ENCODE assay signal across 20 cellular contexts in the genomic region with DNA sequence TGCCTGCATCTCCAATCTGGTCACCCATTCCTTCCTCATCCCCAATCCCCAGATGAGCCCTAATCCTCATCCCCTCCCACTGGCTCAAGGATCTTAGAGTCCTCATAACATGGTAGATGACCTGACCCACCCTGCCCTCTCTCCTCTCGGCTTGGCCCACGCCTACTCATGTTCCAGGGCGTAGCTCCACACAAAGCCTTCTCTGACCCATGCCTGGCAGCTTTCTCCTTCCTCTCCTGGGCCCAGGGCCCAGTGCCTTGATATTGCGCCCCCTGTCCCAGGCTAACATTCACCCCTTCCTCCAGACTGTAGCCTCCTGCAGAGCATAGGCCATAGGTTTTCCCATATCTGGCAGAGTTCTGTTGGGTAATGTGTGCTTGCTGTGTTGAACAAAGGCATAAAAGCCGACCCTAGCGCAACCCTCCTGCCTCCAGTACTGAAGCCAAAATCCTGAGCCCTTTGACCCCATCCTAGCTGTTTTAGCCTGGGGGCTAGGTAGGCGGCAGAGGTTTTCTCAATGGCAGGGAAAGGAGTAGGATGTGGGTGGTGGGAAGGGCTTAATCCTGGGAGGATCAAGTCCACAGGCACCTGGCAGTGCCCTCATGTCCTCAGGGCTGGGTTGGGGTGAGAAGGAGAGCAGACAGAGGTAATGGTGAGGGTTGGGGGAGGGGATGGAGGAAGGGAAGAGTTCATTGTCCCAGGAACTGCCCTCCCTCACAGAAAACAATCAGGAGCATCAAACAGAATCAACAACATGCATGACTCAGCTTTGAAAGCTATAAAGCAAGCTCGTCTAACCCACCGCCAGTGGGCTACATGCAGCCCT. TPM values are rescaled to one million over a fixed set of nuclear protein-coding genes. Genes with fewer than 3 reads are reported as not detected.
DNase-seq lines count a peak whose midpoint lies in the region; ATAC-seq, FAIRE-seq and TF ChIP-seq lines count a peak whose summit lies in the region.
"Had no signal": no experiment of that assay in that cellular context is flagged by ENCODE, and none has a peak within 500 bp of the region (broad histone marks: within the 10 kb centered on the region; RNA-seq: fewer than 3 reads in every experiment).

No MANE protein-coding gene starts in this region.

- H3K9me3 ChIP-seq in endodermal cell (ENCODE audit: control insufficient read depth, low read length) = no peaks in the 10 kb centered on the region
- no peaks in the 10 kb centered on the region for H3K9me3 ChIP-seq in smooth muscle cell (replicated peaks; ENCODE audit: low read depth)
- H3K9me3 ChIP-seq: ovary, spleen, stomach had no signal

- in situ Hi-C loops in Caki2 (cut with HindIII; ENCODE audit: low pct_unique_long_range_greater_than_20kb, low sequenced_read_pairs) = no loop called here

- H3K27ac Mint-ChIP-seq in HFFc6 (peak overlapping the region; percentile 16; the same call in 1 of the 2 replicates), endodermal cell (peak overlapping the region; percentile 92), nephron progenitor cell (peak overlapping the region; percentile 66)
- H3K27ac Mint-ChIP-seq: T-helper 1 cell treated with Interleukin-12 subunit alpha and Interleukin-12 subunit beta and Interleukin-4 antibody, amounts not matched to agents 30 μg/mL and 1 μg/mL, for 36 hours had no signal

- peaks cover 34% of the 10 kb centered on the region for H3K4me1 Mint-ChIP-seq in HFFc6 (ENCODE audit: low read depth)
- peaks cover 24% of the 10 kb centered on the region for H3K4me1 Mint-ChIP-seq in endodermal cell
- H3K4me1 Mint-ChIP-seq in nephron progenitor cell = peaks cover 39% of the 10 kb centered on the region

- H2AFZ ChIP-seq in smooth muscle cell (ENCODE audit: low read depth) = no peak overlapping the region

- H3K27me3 Mint-ChIP-seq in HFFc6 (ENCODE audit: insufficient read depth) (peaks cover 9% of the 10 kb centered on the region), endodermal cell (ENCODE audit: insufficient read depth) (no peaks in the 10 kb centered on the region), nephron progenitor cell (ENCODE audit: low read depth, poor library complexity) (no peaks in the 10 kb centered on the region)

- H3K36me3 Mint-ChIP-seq in HFFc6 (ENCODE audit: low read depth) = peaks cover 48% of the 10 kb centered on the region
- peaks cover 49% of the 10 kb centered on the region for H3K36me3 Mint-ChIP-seq in endodermal cell (ENCODE audit: low read depth)
- H3K36me3 Mint-ChIP-seq in nephron progenitor cell (ENCODE audit: low read depth) = peaks cover 30% of the 10 kb centered on the region

- H3K4me3 Mint-ChIP-seq in HFFc6 (no peak overlapping the region), endodermal cell (peak overlapping the region; percentile 12), nephron progenitor cell (no peak overlapping the region)
- H3K4me3 Mint-ChIP-seq: brain; T-helper 1 cell treated with Interleukin-12 subunit alpha and Interleukin-12 subunit beta and Interleukin-4 antibody, amounts not matched to agents 30 μg/mL and 1 μg/mL, for 36 hours had no signal

- peaks cover 51% of the 10 kb centered on the region for H4K20me1 ChIP-seq in smooth muscle cell (ENCODE audit: low read depth)

- H3K4me3 ChIP-seq in endodermal cell (ENCODE audit: low read length) = no peak overlapping the region
- no peak overlapping the region for H3K4me3 ChIP-seq in smooth muscle cell
- H3K4me3 ChIP-seq: ovary, spleen, stomach had no signal

- H3K27me3 ChIP-seq in endodermal cell (ENCODE audit: control insufficient read depth, insufficient read depth, low read length, poor library complexity, severe bottlenecking) (no peaks in the 10 kb centered on the region), smooth muscle cell (ENCODE audit: low read depth) (no peaks in the 10 kb centered on the region)
- H3K27me3 ChIP-seq: ovary, spleen, stomach had no signal

- H3K9ac ChIP-seq in endodermal cell (ENCODE audit: extremely low read depth, low read length, poor library complexity, severe bottlenecking) (peak overlapping the region; percentile 5), smooth muscle cell (ENCODE audit: low read depth) (no peak overlapping the region)

- no peak for TF ChIP-seq POLR2A in H54 (IDR thresholded peaks at IDR 0.05; ENCODE audit: low read depth, low read length)

- H3K4me1 ChIP-seq in endodermal cell (ENCODE audit: control insufficient read depth, insufficient read depth, low read length) (peaks cover 8% of the 10 kb centered on the region), smooth muscle cell (ENCODE audit: low read depth) (peaks cover 12% of the 10 kb centered on the region)
- H3K4me1 ChIP-seq: spleen had no signal

- H3K9me3 Mint-ChIP-seq in HFFc6 (no peaks in the 10 kb centered on the region), endodermal cell (no peaks in the 10 kb centered on the region), nephron progenitor cell (no peaks in the 10 kb centered on the region)
- H3K9me3 Mint-ChIP-seq: T-helper 1 cell treated with Interleukin-12 subunit alpha and Interleukin-12 subunit beta and Interleukin-4 antibody, amounts not matched to agents 30 μg/mL and 1 μg/mL, for 36 hours had no signal

- DNase-seq in Caki2 (ENCODE audit: low read depth) (peak; percentile 30), HFFc6 (no peak), endodermal cell (peak; percentile 82), nephron progenitor cell (no peak), H54 (ENCODE audit: insufficient read length, low spot score) (no peak), smooth muscle cell (lab: John Stamatoyannopoulos, UW; ENCODE audit: unreplicated experiment) (no peak)
- DNase-seq: activated naive CD4-positive, alpha-beta T cell treated with anti-CD3 and anti-CD28 coated beads, Interleukin-2, amount 50 U/mL, for 16 hours; C1 segment of cervical spinal cord; DND-41; KBM-7; midbrain; NCI-H82; spleen; stomach had no signal

- H3F3A ChIP-seq in smooth muscle cell (ENCODE audit: low read depth) = no peaks in the 10 kb centered on the region

- no peaks in the 10 kb centered on the region for H3K79me2 ChIP-seq in smooth muscle cell (ENCODE audit: low read depth)

- H3K4me2 ChIP-seq in smooth muscle cell = no peak overlapping the region

- peak; percentile 9; the same call in 1 of the 2 replicates for TF ChIP-seq CTCF in HFFc6 (IDR thresholded peaks at IDR 0.05)
- no peak for TF ChIP-seq CTCF in endodermal cell (conservative IDR thresholded peaks at IDR 0.05)
- no peak for TF ChIP-seq CTCF in nephron progenitor cell (IDR thresholded peaks at IDR 0.05)
- TF ChIP-seq CTCF in smooth muscle cell (IDR thresholded peaks at IDR 0.05; ENCODE audit: borderline replicate concordance, insufficient read depth, poor library complexity, severe bottlenecking) = no peak

- no peak overlapping the region for H3K27ac ChIP-seq in endodermal cell (ENCODE audit: low read depth, low read length)
- H3K27ac ChIP-seq in smooth muscle cell (ENCODE audit: low read depth) = no peak overlapping the region
- H3K27ac ChIP-seq: ovary, spleen, stomach had no signal

- H3K36me3 ChIP-seq in endodermal cell (ENCODE audit: control insufficient read depth, insufficient read depth, low read length) = peaks cover 28% of the 10 kb centered on the region
- no peaks in the 10 kb centered on the region for H3K36me3 ChIP-seq in smooth muscle cell (ENCODE audit: low read depth)
- H3K36me3 ChIP-seq: ovary had no signal

- no peak for ATAC-seq in GM21786 (IDR thresholded peaks at IDR 0.05; ENCODE audit: unreplicated experiment)
- ATAC-seq in HG03469 (IDR thresholded peaks at IDR 0.05; ENCODE audit: unreplicated experiment) = no peak
- ATAC-seq: activated CD4-positive, CD25-positive, alpha-beta regulatory T cell treated with anti-CD3 and anti-CD28 coated beads, Interleukin-2, amount 50 U/mL, for 24 hours had no signal

- whole genome bisulfite sequencing in endodermal cell (ENCODE audit: insufficient coverage in 1 of 2, insufficient read length in 1 of 2), 2 experiments = 71 to 89% methylated on average over 4 to 9 of the region's 9 CpGs
- 76% methylated on average over 9 of the region's 9 CpGs for WGBS in smooth muscle cell (ENCODE audit: low lambda C conversion rate)

- no peak for FAIRE-seq in H54 (lab: Jason Lieb, UNC)

RNA-seq across cellular contexts. Expression of gene MESD, which starts 35.5 kb away (rescaled TPM):
- total RNA-seq in Caki2 (2014; rRNA removed; shearing (Covaris generic); ENCODE audit: low replicate concordance) = 16.6 and 18.5 TPM in 2 replicates
- 10 to 100 TPM; 31.8 to 42.1 (median 38.3) TPM for total RNA-seq in HFFc6 (2021; fragmentation: NEBNext Ultra II Directional; extraction: Animal tissue kit (Norgen Biotek cat#: 25700))
- total RNA-seq in endodermal cell (10 to 100 TPM; 31.7 to 35.8 TPM), smooth muscle cell (20.1 and 25.6 TPM in 2 replicates)
- 31.8 TPM for polyA plus RNA-seq in endodermal cell (2013, experiment 1 of 2)
- polyA plus RNA-seq in endodermal cell (2013, experiment 2 of 2) = 31.8 TPM
- 41.4 and 57.4 TPM in 2 replicates for polyA plus RNA-seq in smooth muscle cell

RNA-seq across cellular contexts. Expression of gene TLNRD1, which starts 46.6 kb away (rescaled TPM):
- total RNA-seq in Caki2 (2014; rRNA removed; shearing (Covaris generic); ENCODE audit: low replicate concordance) = 19.3 and 21.4 TPM in 2 replicates
- total RNA-seq in HFFc6 (2021; fragmentation: NEBNext Ultra II Directional; extraction: Animal tissue kit (Norgen Biotek cat#: 25700)) = 10 to 100 TPM in 5 of 6 experiments, 1 to 10 TPM in 1; 8.8 to 14.3 (median 12.7) TPM
- total RNA-seq in endodermal cell (10 to 100 TPM; 25.1 to 28.2 TPM), smooth muscle cell (10.7 and 11.3 TPM in 2 replicates)
- polyA plus RNA-seq in endodermal cell (2013, experiment 1 of 2) = 14.4 TPM
- 14.3 TPM for polyA plus RNA-seq in endodermal cell (2013, experiment 2 of 2)
- polyA plus RNA-seq in smooth muscle cell = 11.9 and 14.1 TPM in 2 replicates

Comparison
In these comparisons a context has a peak if more than half of its experiments do, and no peak if none do; other contexts are left out.
1. DNase-seq: peak in Caki2 (single experiment) and endodermal cell (single experiment); none in HFFc6 (single experiment), nephron progenitor cell (single experiment), H54 (single experiment) and smooth muscle cell (single experiment).
2. H3K27ac Mint-ChIP-seq: peak in every context shown above with its lines; median percentile 92 in endodermal cell; 66 in nephron progenitor cell; 16 in HFFc6.